ENCODE assay signal across 11 cellular contexts in genomic region chr6:28371706-28372451, GRCh38. TPM values are rescaled to one million over a fixed set of nuclear protein-coding genes. Genes with fewer than 3 reads are reported as not detected.
A peak's percentile ranks its signal among the peaks of the same experiment; 100 is the strongest.
DNase-seq lines count a peak whose midpoint lies in the region; ATAC-seq, FAIRE-seq and TF ChIP-seq lines count a peak whose summit lies in the region.
"Had no signal": no experiment of that assay in that cellular context is flagged by ENCODE, and none has a peak within 500 bp of the region (broad histone marks: within the 10 kb centered on the region; RNA-seq: fewer than 3 reads in every experiment).

No MANE protein-coding gene starts in this region.

- H3K4me3 Mint-ChIP-seq in stimulated activated effector memory CD8-positive, alpha-beta T cell treated with anti-CD3 and anti-CD28 coated beads, Interleukin-12 subunit alpha, Interleukin-12 subunit beta, amount 100 ng/mL, for 72 hours: no peak overlapping the region

- ATAC-seq in GM19468 (IDR thresholded peaks at IDR 0.05; ENCODE audit: extremely low read depth, unreplicated experiment) (peak; percentile 58), HG03039 (IDR thresholded peaks at IDR 0.05; ENCODE audit: unreplicated experiment) (peak; percentile 54)
- no peak for ATAC-seq in stimulated activated effector memory CD8-positive, alpha-beta T cell treated with anti-CD3 and anti-CD28 coated beads, Interleukin-12 subunit alpha, Interleukin-12 subunit beta, amount 100 ng/mL, for 72 hours

- H3K27me3 ChIP-seq in BLaER1 treated with 17β-estradiol and CSF1 and Interleukin-3, amounts not matched to agents 10 nM and 100 nM: no peaks in the 10 kb centered on the region
- no peaks in the 10 kb centered on the region for H3K27me3 ChIP-seq in mammary epithelial cell (ENCODE audit: insufficient read depth, low read length)
- H3K27me3 ChIP-seq: dorsolateral prefrontal cortex had no signal

- peaks cover 5% of the 10 kb centered on the region for H3K36me3 Mint-ChIP-seq in stimulated activated effector memory CD8-positive, alpha-beta T cell treated with anti-CD3 and anti-CD28 coated beads, Interleukin-12 subunit alpha, Interleukin-12 subunit beta, amount 100 ng/mL, for 72 hours

- H2AFZ ChIP-seq in mammary epithelial cell (ENCODE audit: low read depth, low read length): no peak overlapping the region

- TF ChIP-seq CTCF in mammary epithelial cell (conservative IDR thresholded peaks at IDR 0.05 in 1 of 2, IDR thresholded peaks at IDR 0.05 in 1 of 2; ENCODE audit: extremely low read depth in 1 of 2, insufficient read depth in 1 of 2, low read depth in 1 of 2, low read length in 2 of 2): no peak

- intact Hi-C loops in mammary epithelial cell (cut with micrococcal nuclease): no loop called here

- 80% methylated on average over 9 of the region's 9 CpGs for WGBS in mammary epithelial cell (ENCODE audit: low coverage, missing lambda C conversion rate)

- no peaks in the 10 kb centered on the region for H3K9me3 ChIP-seq in BLaER1 treated with 17β-estradiol and CSF1 and Interleukin-3, amounts not matched to agents 10 nM and 100 nM (replicated peaks in 1 of 11)
- no peaks in the 10 kb centered on the region for H3K9me3 ChIP-seq in mammary epithelial cell (replicated peaks; ENCODE audit: insufficient read depth, low read length)

- H3K9ac ChIP-seq in BLaER1 treated with 17β-estradiol and CSF1 and Interleukin-3, amounts not matched to agents 10 nM and 100 nM: peak overlapping the region in 4 of 11 experiments; percentile 10 to 33 (median 26); a peak in 2 of 22 replicates
- H3K9ac ChIP-seq in mammary epithelial cell (ENCODE audit: insufficient read depth, low read length): no peak overlapping the region

- no peak overlapping the region for H3K4me3 ChIP-seq in BLaER1 treated with 17β-estradiol and CSF1 and Interleukin-3, amounts not matched to agents 10 nM and 100 nM
- H3K4me3 ChIP-seq in mammary epithelial cell (replicated peaks in 1 of 3; ENCODE audit: insufficient read depth in 1 of 3, low read depth in 2 of 3, low read length in 3 of 3): no peak overlapping the region
- H3K4me3 ChIP-seq: dorsolateral prefrontal cortex had no signal

- peak; percentile 66 for FAIRE-seq in RCC 7860 (lab: Jason Lieb, UNC)

- dilution Hi-C loops in mammary epithelial cell (cut with HindIII; ENCODE audit: low sequenced_read_pairs): no loop called here

- H3K4me1 Mint-ChIP-seq in stimulated activated effector memory CD8-positive, alpha-beta T cell treated with anti-CD3 and anti-CD28 coated beads, Interleukin-12 subunit alpha, Interleukin-12 subunit beta, amount 100 ng/mL, for 72 hours: no peaks in the 10 kb centered on the region

- H3K4me2 ChIP-seq in BLaER1 treated with 17β-estradiol and CSF1 and Interleukin-3, amounts not matched to agents 10 nM and 100 nM: peak overlapping the region in 9 of 11 experiments; percentile 28 to 70 (median 57); a peak in 18 of 22 replicates
- no peak overlapping the region for H3K4me2 ChIP-seq in mammary epithelial cell (ENCODE audit: insufficient read depth, low read depth, low read length)

- H3K36me3 ChIP-seq in BLaER1 treated with 17β-estradiol and CSF1 and Interleukin-3, amounts not matched to agents 10 nM and 100 nM: peaks cover 0 to 14% (median 6%) of the 10 kb centered on the region in 11 experiments; a peak in 14 of 22 replicates
- H3K36me3 ChIP-seq in mammary epithelial cell (ENCODE audit: insufficient read depth, low read length): no peaks in the 10 kb centered on the region

- CTCF ChIA-PET in mammary epithelial cell (lab: Charles Lee; ENCODE audit: low non-redundant PET): interaction anchor here (0.5 kb wide), 1 partner anchor 21 kb away, joined by 45 read pairs; no protein-coding TSS in a partner anchor

- peak; percentile 48 for DNase-seq in RCC 7860 (ENCODE audit: low spot score)
- no peak for DNase-seq in cerebellar nuclear complex (lab: John Stamatoyannopoulos, UW)
- no peak for DNase-seq in HCEC 1CT
- no peak for DNase-seq in mammary epithelial cell
- no peak for DNase-seq in stimulated activated effector memory CD8-positive, alpha-beta T cell treated with anti-CD3 and anti-CD28 coated beads, Interleukin-12 subunit alpha, Interleukin-12 subunit beta, amount 100 ng/mL, for 72 hours (ENCODE audit: low spot score in 2 of 2)
- DNase-seq: anterior cingulate cortex, dorsolateral prefrontal cortex, NCI-H1417 had no signal

- H3K27ac Mint-ChIP-seq in stimulated activated effector memory CD8-positive, alpha-beta T cell treated with anti-CD3 and anti-CD28 coated beads, Interleukin-12 subunit alpha, Interleukin-12 subunit beta, amount 100 ng/mL, for 72 hours: no peak overlapping the region

- H3K27ac ChIP-seq in BLaER1 treated with 17β-estradiol and CSF1 and Interleukin-3, amounts not matched to agents 10 nM and 100 nM: peak overlapping the region in 8 of 11 experiments; percentile 34 to 64 (median 54); a peak in 15 of 22 replicates
- no peak overlapping the region for H3K27ac ChIP-seq in mammary epithelial cell (ENCODE audit: insufficient read depth, low read depth, low read length)
- H3K27ac ChIP-seq: dorsolateral prefrontal cortex had no signal

- H4K20me1 ChIP-seq in BLaER1 treated with 17β-estradiol and CSF1 and Interleukin-3, amounts not matched to agents 10 nM and 100 nM: no peaks in the 10 kb centered on the region
- no peaks in the 10 kb centered on the region for H4K20me1 ChIP-seq in mammary epithelial cell (ENCODE audit: insufficient read depth, low read length)

- no TSS peak for BruUV-seq in mammary epithelial cell (replicated peaks; lab: Mats Ljungman, UMichigan)

- H3K4me1 ChIP-seq in BLaER1 treated with 17β-estradiol and CSF1 and Interleukin-3, amounts not matched to agents 10 nM and 100 nM: peaks cover 13 to 24% (median 17%) of the 10 kb centered on the region in 10 experiments
- H3K4me1 ChIP-seq in mammary epithelial cell (ENCODE audit: insufficient read depth, low read length): no peaks in the 10 kb centered on the region

- in situ Hi-C loops in mammary epithelial cell (cut with MboI; ENCODE audit: low sequenced_read_pairs in 2 of 2): no loop called here

- no peaks in the 10 kb centered on the region for H3K79me2 ChIP-seq in mammary epithelial cell (ENCODE audit: insufficient read depth, low read length)

- no peaks in the 10 kb centered on the region for H3K9me3 Mint-ChIP-seq in stimulated activated effector memory CD8-positive, alpha-beta T cell treated with anti-CD3 and anti-CD28 coated beads, Interleukin-12 subunit alpha, Interleukin-12 subunit beta, amount 100 ng/mL, for 72 hours

RNA-seq across cellular contexts. Expression of gene ZKSCAN3, which starts 22.1 kb away (rescaled TPM):
- 1 to 10 TPM; 4.0 to 4.1 TPM for total RNA-seq in mammary epithelial cell
- polyA plus RNA-seq in mammary epithelial cell: 2.4 TPM
- 7.1 TPM for polyA minus RNA-seq in mammary epithelial cell

RNA-seq across cellular contexts. Expression of gene ZSCAN12, which starts 27.7 kb away (rescaled TPM):
- 1 to 10 TPM; 5.3 to 8.5 TPM for total RNA-seq in mammary epithelial cell
- polyA plus RNA-seq in mammary epithelial cell: 1.9 TPM
- polyA minus RNA-seq in mammary epithelial cell: 2.0 TPM

RNA-seq across cellular contexts. Expression of gene ZSCAN31, which starts 35.9 kb away (rescaled TPM):
- 1 to 10 TPM; 3.8 to 5.8 TPM for total RNA-seq in mammary epithelial cell
- 1.4 TPM for polyA plus RNA-seq in mammary epithelial cell
- not detected for polyA minus RNA-seq in mammary epithelial cell
